Comparison of ENCODE assay signal across 23 cellular contexts in genomic region chr17:40952169-40952568, GRCh38. TPM values are rescaled to one million over a fixed set of nuclear protein-coding genes. Genes with fewer than 3 reads are reported as not detected.
"Had no signal": no experiment of that assay in that cellular context is flagged by ENCODE, and none has a peak within 500 bp of the region (broad histone marks: within the 10 kb centered on the region; RNA-seq: fewer than 3 reads in every experiment).

No MANE protein-coding gene starts in this region.

- H3K9me3 ChIP-seq: ascending aorta, mucosa of descending colon, neutrophil, tibial artery, vagina had no signal

- H3K36me3 ChIP-seq: ascending aorta, neutrophil, tibial artery, vagina had no signal

- H3K4me1 ChIP-seq: ascending aorta had no signal

- H3K4me3 ChIP-seq: ascending aorta, lung, mucosa of descending colon, skin epidermis, tibial artery, vagina had no signal

- H3K4me1 Mint-ChIP-seq: activated naive CD8-positive, alpha-beta T cell treated with anti-CD3 and anti-CD28 coated beads, Interleukin-2, amount 50 U/mL, for 24 hours; activated T-helper 17 cell treated with anti-CD3 and anti-CD28 coated beads, Interleukin-2, amount 50 U/mL, for 72 hours had no signal

- ATAC-seq: activated naive CD8-positive, alpha-beta T cell treated with anti-CD3 and anti-CD28 coated beads, Interleukin-2, amount 50 U/mL, for 24 hours; activated T-helper 17 cell treated with anti-CD3 and anti-CD28 coated beads, Interleukin-2, amount 50 U/mL, for 72 hours; left cardiac atrium; mucosa of descending colon; naive thymus-derived CD8-positive, alpha-beta T cell had no signal

- H3K9me3 Mint-ChIP-seq: activated naive CD4-positive, alpha-beta T cell treated with anti-CD3 and anti-CD28 coated beads for 36 hours; activated naive CD8-positive, alpha-beta T cell treated with anti-CD3 and anti-CD28 coated beads, Interleukin-2, amount 50 U/mL, for 24 hours; activated T-helper 17 cell treated with anti-CD3 and anti-CD28 coated beads, Interleukin-2, amount 50 U/mL, for 72 hours; naive thymus-derived CD8-positive, alpha-beta T cell had no signal

- DNase-seq: activated CD4-positive, CD25-positive, alpha-beta regulatory T cell treated with anti-CD3 and anti-CD28 coated beads, Interleukin-2, amount 50 U/mL, for 72 hours; activated naive CD4-positive, alpha-beta T cell treated with anti-CD3 and anti-CD28 coated beads for 36 hours; activated naive CD8-positive, alpha-beta T cell treated with anti-CD3 and anti-CD28 coated beads, Interleukin-2, amount 50 U/mL, for 24 hours; activated T-cell treated with anti-CD3 and anti-CD28 coated beads for 4 hours; caudate nucleus; head of caudate nucleus; left cardiac atrium; mucosa of descending colon; naive thymus-derived CD8-positive, alpha-beta T cell; stimulated activated CD4-positive, alpha-beta T cell treated with anti-CD3 and anti-CD28 coated beads, Interleukin-4, amount 100 ng/mL, for 24 hours; stimulated activated naive CD4-positive, alpha-beta T cell; T-helper 1 cell; T1000; tibial artery had no signal

- H3K4me3 Mint-ChIP-seq: activated naive CD4-positive, alpha-beta T cell treated with anti-CD3 and anti-CD28 coated beads for 36 hours; activated naive CD8-positive, alpha-beta T cell treated with anti-CD3 and anti-CD28 coated beads, Interleukin-2, amount 50 U/mL, for 24 hours; activated T-helper 17 cell treated with anti-CD3 and anti-CD28 coated beads, Interleukin-2, amount 50 U/mL, for 72 hours; naive thymus-derived CD8-positive, alpha-beta T cell had no signal

- H3K27ac ChIP-seq: ascending aorta, neutrophil, tibial artery, vagina had no signal

- H3K27ac Mint-ChIP-seq: activated naive CD4-positive, alpha-beta T cell treated with anti-CD3 and anti-CD28 coated beads for 36 hours; activated naive CD8-positive, alpha-beta T cell treated with anti-CD3 and anti-CD28 coated beads, Interleukin-2, amount 50 U/mL, for 24 hours; activated T-helper 17 cell treated with anti-CD3 and anti-CD28 coated beads, Interleukin-2, amount 50 U/mL, for 72 hours; naive thymus-derived CD8-positive, alpha-beta T cell had no signal

- H3K27me3 ChIP-seq: ascending aorta, vagina had no signal

RNA-seq across cellular contexts. Expression of gene KRT39, which starts 14.6 kb away (rescaled TPM):
- total RNA-seq: activated naive CD4-positive, alpha-beta T cell treated with anti-CD3 and anti-CD28 coated beads for 36 hours; activated T-helper 17 cell treated with anti-CD3 and anti-CD28 coated beads, Interleukin-2, amount 50 U/mL, for 72 hours; ascending aorta; fibroblast of villous mesenchyme; left cardiac atrium; lung; naive thymus-derived CD8-positive, alpha-beta T cell; subcutaneous adipose tissue; vagina had no signal
- polyA plus RNA-seq: esophagus; lung; naive thymus-derived CD8-positive, alpha-beta T cell had no signal

RNA-seq across cellular contexts. Expression of gene KRT23, which starts 14.7 kb away (rescaled TPM):
- total RNA-seq: activated naive CD4-positive, alpha-beta T cell treated with anti-CD3 and anti-CD28 coated beads for 36 hours; ascending aorta; naive thymus-derived CD8-positive, alpha-beta T cell; subcutaneous adipose tissue had no signal
- polyA plus RNA-seq: naive thymus-derived CD8-positive, alpha-beta T cell had no signal

RNA-seq across cellular contexts. Expression of gene KRT40, which starts 32.0 kb away (rescaled TPM):
- total RNA-seq: activated naive CD4-positive, alpha-beta T cell treated with anti-CD3 and anti-CD28 coated beads for 36 hours; activated T-helper 17 cell treated with anti-CD3 and anti-CD28 coated beads, Interleukin-2, amount 50 U/mL, for 72 hours; ascending aorta; fibroblast of villous mesenchyme; left cardiac atrium; lung; naive thymus-derived CD8-positive, alpha-beta T cell; subcutaneous adipose tissue; vagina had no signal
- polyA plus RNA-seq: naive thymus-derived CD8-positive, alpha-beta T cell had no signal

RNA-seq across cellular contexts. Expression of gene KRTAP3-3, which starts 41.8 kb away (rescaled TPM):
- total RNA-seq: activated naive CD4-positive, alpha-beta T cell treated with anti-CD3 and anti-CD28 coated beads for 36 hours; activated T-helper 17 cell treated with anti-CD3 and anti-CD28 coated beads, Interleukin-2, amount 50 U/mL, for 72 hours; ascending aorta; fibroblast of villous mesenchyme; left cardiac atrium; lung; mucosa of descending colon; naive thymus-derived CD8-positive, alpha-beta T cell; subcutaneous adipose tissue; vagina had no signal
- polyA plus RNA-seq: esophagus; lung; naive thymus-derived CD8-positive, alpha-beta T cell had no signal

RNA-seq across cellular contexts. Expression of gene KRTAP3-2, which starts 47.5 kb away (rescaled TPM):
- total RNA-seq: activated naive CD4-positive, alpha-beta T cell treated with anti-CD3 and anti-CD28 coated beads for 36 hours; activated T-helper 17 cell treated with anti-CD3 and anti-CD28 coated beads, Interleukin-2, amount 50 U/mL, for 72 hours; ascending aorta; fibroblast of villous mesenchyme; left cardiac atrium; lung; mucosa of descending colon; naive thymus-derived CD8-positive, alpha-beta T cell; subcutaneous adipose tissue; vagina had no signal
- polyA plus RNA-seq: naive thymus-derived CD8-positive, alpha-beta T cell had no signal
